Comparison of ENCODE assay signal across 1 cellular context in the genomic region with DNA sequence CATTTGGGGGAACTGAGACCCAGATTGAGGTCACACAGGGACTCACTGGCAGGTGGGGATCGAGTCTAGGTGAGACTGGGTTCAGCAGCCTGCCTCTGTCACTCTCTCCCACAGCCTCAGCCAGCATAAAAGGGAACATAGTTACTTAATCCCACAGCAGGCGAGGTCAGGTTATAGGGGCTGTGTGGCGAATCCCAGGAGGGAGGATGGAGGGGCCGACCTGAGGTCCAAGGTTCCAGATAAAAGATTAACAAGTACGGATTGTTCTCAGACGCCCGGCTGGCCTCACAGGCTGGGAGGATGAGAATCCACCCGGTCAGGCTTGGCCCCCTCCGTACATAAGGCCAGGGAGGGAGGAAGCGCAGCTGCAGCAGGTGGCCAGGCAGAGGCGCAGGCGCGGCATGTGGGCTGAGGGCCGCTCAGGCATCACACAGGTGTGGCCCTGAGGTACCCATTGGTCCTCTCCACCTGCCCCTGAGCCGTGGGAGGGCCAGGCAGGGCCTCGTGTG.
TF ChIP-seq lines count a peak whose summit lies in the region.

No MANE protein-coding gene starts in this region.

TF ChIP-seq in GM12878, 131 proteins besides CTCF, POLR2A, EP300 and RAD21 (continued from another document and continues in another):
- TF ChIP-seq HSF1 (IDR thresholded peaks at IDR 0.05; ENCODE audit: low read depth, low read length): no peak
- TF ChIP-seq ZSCAN29 (IDR thresholded peaks at IDR 0.05): no peak
- no peak for TF ChIP-seq STAT3 (IDR thresholded peaks at IDR 0.05; ENCODE audit: low read depth, low read length)
- no peak for TF ChIP-seq MXI1 (IDR thresholded peaks at IDR 0.05; ENCODE audit: low read depth, low read length)
- no peak; the same call in 1 of the 2 replicates for TF ChIP-seq WRNIP1 (IDR thresholded peaks at IDR 0.05; ENCODE audit: borderline replicate concordance, low read depth, low read length)
- TF ChIP-seq RBBP5 (conservative IDR thresholded peaks at IDR 0.05): no peak
- TF ChIP-seq IRF4 (IDR thresholded peaks at IDR 0.05; ENCODE audit: low read depth, low read length): no peak
- TF ChIP-seq SMARCA5 (IDR thresholded peaks at IDR 0.05): no peak
- TF ChIP-seq EED (IDR thresholded peaks at IDR 0.05; ENCODE audit: low read depth): no peak; the same call in none of the 2 replicates
- 0 out of 2 replicates have a peak, but pooled peaks have one; percentile 23 for TF ChIP-seq NBN (IDR thresholded peaks at IDR 0.05)
- TF ChIP-seq ZNF217 (IDR thresholded peaks at IDR 0.05): no peak
- TF ChIP-seq SP1 (IDR thresholded peaks at IDR 0.05; ENCODE audit: low read depth, low read length): no peak
- no peak for TF ChIP-seq PML (IDR thresholded peaks at IDR 0.05; ENCODE audit: low read length)
- TF ChIP-seq SMAD1 (IDR thresholded peaks at IDR 0.05; ENCODE audit: low read depth, partially characterized antibody): no peak
- no peak for TF ChIP-seq ZNF384 (IDR thresholded peaks at IDR 0.05; ENCODE audit: borderline replicate concordance, low read depth, low read length)
- TF ChIP-seq NR2C1 (IDR thresholded peaks at IDR 0.05): no peak
- TF ChIP-seq POLR2AphosphoS5 (IDR thresholded peaks at IDR 0.05; ENCODE audit: low read length): no peak
- TF ChIP-seq, protein P1, sequence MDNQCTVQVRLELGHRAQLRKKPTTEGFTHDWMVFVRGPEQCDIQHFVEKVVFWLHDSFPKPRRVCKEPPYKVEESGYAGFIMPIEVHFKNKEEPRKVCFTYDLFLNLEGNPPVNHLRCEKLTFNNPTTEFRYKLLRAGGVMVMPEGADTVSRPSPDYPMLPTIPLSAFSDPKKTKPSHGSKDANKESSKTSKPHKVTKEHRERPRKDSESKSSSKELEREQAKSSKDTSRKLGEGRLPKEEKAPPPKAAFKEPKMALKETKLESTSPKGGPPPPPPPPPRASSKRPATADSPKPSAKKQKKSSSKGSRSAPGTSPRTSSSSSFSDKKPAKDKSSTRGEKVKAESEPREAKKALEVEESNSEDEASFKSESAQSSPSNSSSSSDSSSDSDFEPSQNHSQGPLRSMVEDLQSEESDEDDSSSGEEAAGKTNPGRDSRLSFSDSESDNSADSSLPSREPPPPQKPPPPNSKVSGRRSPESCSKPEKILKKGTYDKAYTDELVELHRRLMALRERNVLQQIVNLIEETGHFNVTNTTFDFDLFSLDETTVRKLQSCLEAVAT (IDR thresholded peaks at IDR 0.05): no peak
- TF ChIP-seq PAX8 (IDR thresholded peaks at IDR 0.05): no peak
- TF ChIP-seq STAT1 (conservative IDR thresholded peaks at IDR 0.05): no peak
- no peak for TF ChIP-seq RELA (IDR thresholded peaks at IDR 0.05; ENCODE audit: borderline replicate concordance, partially characterized antibody)
- TF ChIP-seq, protein P2, sequence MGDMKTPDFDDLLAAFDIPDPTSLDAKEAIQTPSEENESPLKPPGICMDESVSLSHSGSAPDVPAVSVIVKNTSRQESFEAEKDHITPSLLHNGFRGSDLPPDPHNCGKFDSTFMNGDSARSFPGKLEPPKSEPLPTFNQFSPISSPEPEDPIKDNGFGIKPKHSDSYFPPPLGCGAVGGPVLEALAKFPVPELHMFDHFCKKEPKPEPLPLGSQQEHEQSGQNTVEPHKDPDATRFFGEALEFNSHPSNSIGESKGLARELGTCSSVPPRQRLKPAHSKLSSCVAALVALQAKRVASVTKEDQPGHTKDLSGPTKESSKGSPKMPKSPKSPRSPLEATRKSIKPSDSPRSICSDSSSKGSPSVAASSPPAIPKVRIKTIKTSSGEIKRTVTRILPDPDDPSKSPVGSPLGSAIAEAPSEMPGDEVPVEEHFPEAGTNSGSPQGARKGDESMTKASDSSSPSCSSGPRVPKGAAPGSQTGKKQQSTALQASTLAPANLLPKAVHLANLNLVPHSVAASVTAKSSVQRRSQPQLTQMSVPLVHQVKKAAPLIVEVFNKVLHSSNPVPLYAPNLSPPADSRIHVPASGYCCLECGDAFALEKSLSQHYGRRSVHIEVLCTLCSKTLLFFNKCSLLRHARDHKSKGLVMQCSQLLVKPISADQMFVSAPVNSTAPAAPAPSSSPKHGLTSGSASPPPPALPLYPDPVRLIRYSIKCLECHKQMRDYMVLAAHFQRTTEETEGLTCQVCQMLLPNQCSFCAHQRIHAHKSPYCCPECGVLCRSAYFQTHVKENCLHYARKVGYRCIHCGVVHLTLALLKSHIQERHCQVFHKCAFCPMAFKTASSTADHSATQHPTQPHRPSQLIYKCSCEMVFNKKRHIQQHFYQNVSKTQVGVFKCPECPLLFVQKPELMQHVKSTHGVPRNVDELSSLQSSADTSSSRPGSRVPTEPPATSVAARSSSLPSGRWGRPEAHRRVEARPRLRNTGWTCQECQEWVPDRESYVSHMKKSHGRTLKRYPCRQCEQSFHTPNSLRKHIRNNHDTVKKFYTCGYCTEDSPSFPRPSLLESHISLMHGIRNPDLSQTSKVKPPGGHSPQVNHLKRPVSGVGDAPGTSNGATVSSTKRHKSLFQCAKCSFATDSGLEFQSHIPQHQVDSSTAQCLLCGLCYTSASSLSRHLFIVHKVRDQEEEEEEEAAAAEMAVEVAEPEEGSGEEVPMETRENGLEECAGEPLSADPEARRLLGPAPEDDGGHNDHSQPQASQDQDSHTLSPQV (IDR thresholded peaks at IDR 0.05): no peak
- TF ChIP-seq BHLHE40 (IDR thresholded peaks at IDR 0.05; ENCODE audit: borderline replicate concordance in 1 of 2, low read depth in 2 of 2, low read length in 1 of 2): no peak
- TF ChIP-seq USF2 (IDR thresholded peaks at IDR 0.05; ENCODE audit: borderline replicate concordance, low read depth, low read length): no peak
- TF ChIP-seq E2F4 (IDR thresholded peaks at IDR 0.05; ENCODE audit: low read depth, low read length): no peak
- TF ChIP-seq ZBTB40 (IDR thresholded peaks at IDR 0.05; ENCODE audit: borderline replicate concordance): peak; percentile 9; the same call in 1 of the 2 replicates
- TF ChIP-seq, protein P3, sequence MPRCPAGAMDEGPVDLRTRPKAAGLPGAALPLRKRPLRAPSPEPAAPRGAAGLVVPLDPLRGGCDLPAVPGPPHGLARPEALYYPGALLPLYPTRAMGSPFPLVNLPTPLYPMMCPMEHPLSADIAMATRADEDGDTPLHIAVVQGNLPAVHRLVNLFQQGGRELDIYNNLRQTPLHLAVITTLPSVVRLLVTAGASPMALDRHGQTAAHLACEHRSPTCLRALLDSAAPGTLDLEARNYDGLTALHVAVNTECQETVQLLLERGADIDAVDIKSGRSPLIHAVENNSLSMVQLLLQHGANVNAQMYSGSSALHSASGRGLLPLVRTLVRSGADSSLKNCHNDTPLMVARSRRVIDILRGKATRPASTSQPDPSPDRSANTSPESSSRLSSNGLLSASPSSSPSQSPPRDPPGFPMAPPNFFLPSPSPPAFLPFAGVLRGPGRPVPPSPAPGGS (IDR thresholded peaks at IDR 0.05; ENCODE audit: borderline replicate concordance, insufficient read depth, low read depth, low read length, poor library complexity, severe bottlenecking): no peak
- TF ChIP-seq GATAD2B (conservative IDR thresholded peaks at IDR 0.05; ENCODE audit: low read depth): no peak
- TF ChIP-seq MTA2 (IDR thresholded peaks at IDR 0.05; ENCODE audit: low read depth): no peak
- 0 out of 2 replicates have a peak, but pooled peaks have one; percentile 14 for TF ChIP-seq SIN3A (IDR thresholded peaks at IDR 0.05; ENCODE audit: low read depth, low read length)
- TF ChIP-seq, protein P4, sequence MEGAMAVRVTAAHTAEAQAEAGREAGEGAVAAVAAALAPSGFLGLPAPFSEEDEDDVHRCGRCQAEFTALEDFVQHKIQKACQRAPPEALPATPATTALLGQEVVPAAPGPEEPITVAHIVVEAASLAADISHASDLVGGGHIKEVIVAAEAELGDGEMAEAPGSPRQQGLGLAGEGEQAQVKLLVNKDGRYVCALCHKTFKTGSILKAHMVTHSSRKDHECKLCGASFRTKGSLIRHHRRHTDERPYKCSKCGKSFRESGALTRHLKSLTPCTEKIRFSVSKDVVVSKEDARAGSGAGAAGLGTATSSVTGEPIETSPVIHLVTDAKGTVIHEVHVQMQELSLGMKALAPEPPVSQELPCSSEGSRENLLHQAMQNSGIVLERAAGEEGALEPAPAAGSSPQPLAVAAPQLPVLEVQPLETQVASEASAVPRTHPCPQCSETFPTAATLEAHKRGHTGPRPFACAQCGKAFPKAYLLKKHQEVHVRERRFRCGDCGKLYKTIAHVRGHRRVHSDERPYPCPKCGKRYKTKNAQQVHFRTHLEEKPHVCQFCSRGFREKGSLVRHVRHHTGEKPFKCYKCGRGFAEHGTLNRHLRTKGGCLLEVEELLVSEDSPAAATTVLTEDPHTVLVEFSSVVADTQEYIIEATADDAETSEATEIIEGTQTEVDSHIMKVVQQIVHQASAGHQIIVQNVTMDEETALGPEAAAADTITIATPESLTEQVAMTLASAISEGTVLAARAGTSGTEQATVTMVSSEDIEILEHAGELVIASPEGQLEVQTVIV (IDR thresholded peaks at IDR 0.05; ENCODE audit: borderline replicate concordance, partially characterized antibody): no peak
- TF ChIP-seq IKZF1 (conservative IDR thresholded peaks at IDR 0.05): 0 out of 2 replicates have a peak, but pooled peaks have one; percentile 22
- TF ChIP-seq JUNB (IDR thresholded peaks at IDR 0.05): no peak
- no peak for TF ChIP-seq ZBED1 (IDR thresholded peaks at IDR 0.05; ENCODE audit: borderline replicate concordance)
- TF ChIP-seq ATF2 (IDR thresholded peaks at IDR 0.05; ENCODE audit: low read length): no peak
- no peak for TF ChIP-seq EZH2 (IDR thresholded peaks at IDR 0.05; ENCODE audit: borderline replicate concordance, control insufficient read depth, low read depth, low read length)
- TF ChIP-seq BRCA1 (IDR thresholded peaks at IDR 0.05; ENCODE audit: low read depth, low read length): no peak
